12 cellular contexts compared by ENCODE assay signal in genomic region chr13:50914301-50914700, GRCh38. TPM values are rescaled to one million over a fixed set of nuclear protein-coding genes. Genes with fewer than 3 reads are reported as not detected.
DNase-seq lines count a peak whose midpoint lies in the region; ATAC-seq and TF ChIP-seq lines count a peak whose summit lies in the region.
"Had no signal": no experiment of that assay in that cellular context is flagged by ENCODE, and none has a peak within 500 bp of the region (broad histone marks: within the 10 kb centered on the region; RNA-seq: fewer than 3 reads in every experiment).

No MANE protein-coding gene starts in this region.

- no peak overlapping the region for H4K91ac ChIP-seq in mesenchymal stem cell (ENCODE audit: low read length)

- H3K9me3 Mint-ChIP-seq in activated CD8-positive, alpha-beta T cell treated with anti-CD3 and anti-CD28 coated beads, Interleukin-2, amount 10 ng/mL, durations not matched to agents 7 days and 5 days (ENCODE audit: insufficient read depth) = no peaks in the 10 kb centered on the region
- H3K9me3 Mint-ChIP-seq: WTC11 had no signal

- H3K79me2 ChIP-seq in DOHH2 (ENCODE audit: control insufficient read depth, low read length) = peaks cover 99% of the 10 kb centered on the region

- H3K27ac ChIP-seq in DOHH2 (ENCODE audit: low read depth, low read length) (peak overlapping the region; percentile 36), mesenchymal stem cell (ENCODE audit: low read length, poor library complexity, severe bottlenecking) (no peak overlapping the region)

- WGBS in mesenchymal stem cell = 58% methylated on average over 8 of the region's 8 CpGs

- POLR2A ChIA-PET in activated CD8-positive, alpha-beta T cell treated with anti-CD3 and anti-CD28 coated beads, Interleukin-2, amount 10 ng/mL, durations not matched to agents 7 days and 5 days (lab: Charles Lee) = interaction anchor here (0.8 to 1.3 kb wide), 4 partner anchors 22 to 917 kb away, joined by 3 to 8 read pairs (median 4); partner anchors contain the start of gene TRIM13

- H2BK120ac ChIP-seq in mesenchymal stem cell (ENCODE audit: low read depth, low read length) = no peak overlapping the region

- H2BK12ac ChIP-seq in mesenchymal stem cell (ENCODE audit: low read length in 2 of 2) = no peak overlapping the region

- H3K4me1 ChIP-seq in DOHH2 (ENCODE audit: control insufficient read depth, low read length) = peaks cover 67% of the 10 kb centered on the region
- H3K4me1 ChIP-seq in mesenchymal stem cell (ENCODE audit: control insufficient read depth, insufficient read depth, low read depth, low read length) = peaks cover 4% of the 10 kb centered on the region

- no peak overlapping the region for H3K4ac ChIP-seq in mesenchymal stem cell (ENCODE audit: low read depth in 1 of 2, low read length in 2 of 2)

- H3K4me1 Mint-ChIP-seq in activated CD8-positive, alpha-beta T cell treated with anti-CD3 and anti-CD28 coated beads, Interleukin-2, amount 10 ng/mL, durations not matched to agents 7 days and 5 days (ENCODE audit: low read depth) = peaks cover 66% of the 10 kb centered on the region

- no peak overlapping the region for H2AK5ac ChIP-seq in mesenchymal stem cell (ENCODE audit: low read length, severe bottlenecking)

- no peak overlapping the region for H3K23ac ChIP-seq in mesenchymal stem cell (ENCODE audit: low read length in 2 of 2)

- peak; percentile 24 for DNase-seq in AG20443 (ENCODE audit: low spot score)
- DNase-seq in activated CD8-positive, alpha-beta T cell treated with anti-CD3 and anti-CD28 coated beads, Interleukin-2, amount 10 ng/mL, durations not matched to agents 7 days and 5 days = no peak
- DNase-seq in mesenchymal stem cell = peak; percentile 34
- no peak for DNase-seq in dermis blood vessel endothelial cell
- no peak for DNase-seq in stimulated activated CD4-positive, alpha-beta T cell treated with anti-CD3 and anti-CD28 coated beads, Interleukin-15, amount 100 ng/mL, for 24 hours
- no peak for DNase-seq in stimulated activated naive CD4-positive, alpha-beta T cell treated with Interleukin-2 at 50 U/mL for 16 hours (lab: John Stamatoyannopoulos, UW)
- DNase-seq: activated gamma-delta T cell; effector CD4-positive, alpha-beta T cell; NCI-H1436 treated with DMSO at 0.1 percent for 48 hours had no signal

- H4K8ac ChIP-seq in mesenchymal stem cell (ENCODE audit: low read length) = peak overlapping the region; percentile 45

- ATAC-seq in activated CD8-positive, alpha-beta T cell treated with anti-CD3 and anti-CD28 coated beads, Interleukin-2, amount 10 ng/mL, durations not matched to agents 7 days and 5 days = no peak
- ATAC-seq in HG03432 (IDR thresholded peaks at IDR 0.05; ENCODE audit: unreplicated experiment) = no peak
- ATAC-seq: WTC11 had no signal

- H3K36me3 ChIP-seq in DOHH2 (ENCODE audit: control insufficient read depth, low read length) = peaks cover 73% of the 10 kb centered on the region
- H3K36me3 ChIP-seq in mesenchymal stem cell (ENCODE audit: control insufficient read depth in 1 of 2, insufficient read depth in 2 of 2, low read depth in 1 of 2, low read length in 2 of 2) = no peaks in the 10 kb centered on the region

- H3K18ac ChIP-seq in mesenchymal stem cell (ENCODE audit: low read depth in 1 of 2, low read length in 2 of 2) = peak overlapping the region; percentile 11 to 28

- H3K4me3 ChIP-seq in DOHH2 (ENCODE audit: low read length) (peak overlapping the region; percentile 39), mesenchymal stem cell (ENCODE audit: insufficient read depth in 1 of 2, low read depth in 1 of 2, low read length in 2 of 2) (peak overlapping the region in 1 of 2 experiments; percentile 28)

- no peak overlapping the region for H3K14ac ChIP-seq in mesenchymal stem cell (ENCODE audit: low read length in 2 of 2)

- TF ChIP-seq CTCF in DOHH2 (IDR thresholded peaks at IDR 0.05; ENCODE audit: low read depth, low read length, poor library complexity, severe bottlenecking) = no peak

- H2BK5ac ChIP-seq in mesenchymal stem cell (ENCODE audit: low read depth, low read length, poor library complexity, severe bottlenecking) = no peak overlapping the region

- H3K9me3 ChIP-seq in DOHH2 (ENCODE audit: control insufficient read depth, insufficient read depth, low read length) = peaks cover 8% of the 10 kb centered on the region
- no peaks in the 10 kb centered on the region for H3K9me3 ChIP-seq in mesenchymal stem cell (ENCODE audit: control insufficient read depth, low read length)

- H3K27me3 ChIP-seq in DOHH2 (ENCODE audit: control insufficient read depth, low read length) (no peaks in the 10 kb centered on the region), mesenchymal stem cell (ENCODE audit: control insufficient read depth in 1 of 2, insufficient read depth in 1 of 2, low read length in 2 of 2) (no peaks in the 10 kb centered on the region)

- no peaks in the 10 kb centered on the region for H4K20me1 ChIP-seq in DOHH2 (ENCODE audit: control insufficient read depth, insufficient read depth, low read depth, low read length)

- H3F3A ChIP-seq in DOHH2 (ENCODE audit: control insufficient read depth, insufficient read depth) = peaks cover 23% of the 10 kb centered on the region

- H3K4me2 ChIP-seq in DOHH2 (ENCODE audit: low read length) (peak overlapping the region; percentile 76), mesenchymal stem cell (ENCODE audit: low read length, poor library complexity, severe bottlenecking) (no peak overlapping the region)

- H3K27me3 Mint-ChIP-seq in activated CD8-positive, alpha-beta T cell treated with anti-CD3 and anti-CD28 coated beads, Interleukin-2, amount 10 ng/mL, durations not matched to agents 7 days and 5 days (ENCODE audit: low read depth) = no peaks in the 10 kb centered on the region

- H2BK15ac ChIP-seq in mesenchymal stem cell (ENCODE audit: low read depth, poor library complexity, severe bottlenecking) = no peak overlapping the region

- no peaks in the 10 kb centered on the region for H3K9me2 ChIP-seq in DOHH2 (replicated peaks; ENCODE audit: control insufficient read depth, low read length)

- no peak overlapping the region for H2AFZ ChIP-seq in mesenchymal stem cell (ENCODE audit: low read depth, low read length)

- H3K79me1 ChIP-seq in mesenchymal stem cell (replicated peaks; ENCODE audit: low read length, poor library complexity, severe bottlenecking) = peaks cover 32% of the 10 kb centered on the region

- H3K4me3 Mint-ChIP-seq in activated CD8-positive, alpha-beta T cell treated with anti-CD3 and anti-CD28 coated beads, Interleukin-2, amount 10 ng/mL, durations not matched to agents 7 days and 5 days = no peak overlapping the region
- H3K4me3 Mint-ChIP-seq: WTC11 had no signal

- CTCF ChIA-PET in activated CD8-positive, alpha-beta T cell treated with anti-CD3 and anti-CD28 coated beads, Interleukin-2, amount 10 ng/mL, durations not matched to agents 7 days and 5 days (lab: Charles Lee) = interaction anchor here (0.6 to 5.3 kb wide), 14 partner anchors 16 to 938 kb away, joined by 3 to 99 read pairs (median 6); no protein-coding TSS in a partner anchor

- H3K27ac Mint-ChIP-seq in activated CD8-positive, alpha-beta T cell treated with anti-CD3 and anti-CD28 coated beads, Interleukin-2, amount 10 ng/mL, durations not matched to agents 7 days and 5 days = peak overlapping the region; percentile 30
- H3K27ac Mint-ChIP-seq: WTC11 had no signal

- peak overlapping the region; percentile 67 for H3K9ac ChIP-seq in mesenchymal stem cell (ENCODE audit: low read length)

- H3K36me3 Mint-ChIP-seq in activated CD8-positive, alpha-beta T cell treated with anti-CD3 and anti-CD28 coated beads, Interleukin-2, amount 10 ng/mL, durations not matched to agents 7 days and 5 days (ENCODE audit: low read depth) = peaks cover 36% of the 10 kb centered on the region
- H3K36me3 Mint-ChIP-seq: WTC11 had no signal

RNA-seq across cellular contexts. Expression of gene RNASEH2B, which starts 4.7 kb away (rescaled TPM):
- total RNA-seq in activated CD8-positive, alpha-beta T cell treated with anti-CD3 and anti-CD28 coated beads, Interleukin-2, amount 10 ng/mL, durations not matched to agents 7 days and 5 days = 100 to 1,000 TPM; 105 to 107 TPM
- 33.5 TPM for polyA plus RNA-seq in mesenchymal stem cell (2013, experiment 1 of 2)
- 35.4 TPM for polyA plus RNA-seq in mesenchymal stem cell (2013, experiment 2 of 2)
- 22.5 and 25.1 TPM in 2 replicates for total RNA-seq in dermis blood vessel endothelial cell

Comparison
In these comparisons a context has a peak if more than half of its experiments do, and no peak if none do; other contexts are left out.
1. DNase-seq: peak in AG20443 (single experiment) and mesenchymal stem cell (single experiment); none in activated CD8-positive, alpha-beta T cell treated with anti-CD3 and anti-CD28 coated beads, Interleukin-2, amount 10 ng/mL, durations not matched to agents 7 days and 5 days (single experiment), dermis blood vessel endothelial cell (single experiment), stimulated activated CD4-positive, alpha-beta T cell treated with anti-CD3 and anti-CD28 coated beads, Interleukin-15, amount 100 ng/mL, for 24 hours (single experiment) and stimulated activated naive CD4-positive, alpha-beta T cell treated with Interleukin-2 at 50 U/mL for 16 hours (single experiment).